Comparison of ENCODE assay signal across 17 cellular contexts in genomic region chr4:101136373-101137370, GRCh38.
DNase-seq lines count a peak whose midpoint lies in the region; ATAC-seq, FAIRE-seq and TF ChIP-seq lines count a peak whose summit lies in the region.
"Had no signal": no experiment of that assay in that cellular context is flagged by ENCODE, and none has a peak within 500 bp of the region (broad histone marks: within the 10 kb centered on the region; RNA-seq: fewer than 3 reads in every experiment).

No MANE protein-coding gene starts in this region.

- H3K27ac Mint-ChIP-seq in naive thymus-derived CD8-positive, alpha-beta T cell = peak overlapping the region in 1 of 10 donors; percentile 9

- TF ChIP-seq EP300 in A549 (IDR thresholded peaks at IDR 0.05) = no peak

- no peak overlapping the region for H3K4me3 ChIP-seq in A549
- H3K4me3 ChIP-seq in bronchial epithelial cell (ENCODE audit: low read depth, low read length) = no peak overlapping the region
- H3K4me3 ChIP-seq in H7 (ENCODE audit: insufficient read depth, low read depth, low read length) = no peak overlapping the region
- H3K4me3 ChIP-seq: heart left ventricle, uterus had no signal

- H3K36me3 ChIP-seq in bronchial epithelial cell (ENCODE audit: control insufficient read depth, insufficient read depth, low read length) (no peaks in the 10 kb centered on the region), H7 (replicated peaks; ENCODE audit: control insufficient read depth, insufficient read depth, low read length) (no peaks in the 10 kb centered on the region)
- H3K36me3 ChIP-seq: BE2C, heart left ventricle, uterus had no signal

- no peak for TF ChIP-seq POLR2A in A549 (IDR thresholded peaks at IDR 0.05; ENCODE audit: low read length)

- H3K4me1 ChIP-seq in A549 = peaks cover 32% of the 10 kb centered on the region
- H3K4me1 ChIP-seq: uterus had no signal

- FAIRE-seq in A549 (lab: Jason Lieb, UNC) = no peak
- FAIRE-seq in bronchial epithelial cell (lab: Jason Lieb, UNC) = no peak
- FAIRE-seq: H1 had no signal

- no peaks in the 10 kb centered on the region for H3K27me3 Mint-ChIP-seq in naive thymus-derived CD8-positive, alpha-beta T cell
- H3K27me3 Mint-ChIP-seq: naive thymus-derived CD4-positive, alpha-beta T cell had no signal

- TF ChIP-seq RAD21 in A549 (conservative IDR thresholded peaks at IDR 0.05 in 1 of 2, IDR thresholded peaks at IDR 0.05 in 1 of 2) = no peak

- peak in 1 of 2 experiments; percentile 57; a peak in 2 of 6 replicates for ATAC-seq in A549
- no peak for ATAC-seq in naive thymus-derived CD8-positive, alpha-beta T cell
- ATAC-seq: heart left ventricle; left cardiac atrium; naive thymus-derived CD4-positive, alpha-beta T cell had no signal

- H3K9me3 Mint-ChIP-seq in naive thymus-derived CD8-positive, alpha-beta T cell = peaks cover 0 to 18% (median 5%) of the 10 kb centered on the region in 9 donors

- no peak overlapping the region for H3K27ac ChIP-seq in A549
- H3K27ac ChIP-seq: epithelial cell of prostate, heart left ventricle, uterus had no signal

- H3K27me3 ChIP-seq in bronchial epithelial cell (ENCODE audit: control insufficient read depth, insufficient read depth, low read length) = no peaks in the 10 kb centered on the region
- no peaks in the 10 kb centered on the region for H3K27me3 ChIP-seq in H7 (ENCODE audit: control insufficient read depth, insufficient read depth, low read length)
- H3K27me3 ChIP-seq: BE2C, heart left ventricle, uterus had no signal

- CTCF ChIA-PET in A549 (lab: Yijun Ruan, JAX) = no interaction called here

- peak overlapping the region in 2 of 10 donors; percentile 1 to 5 for H3K4me3 Mint-ChIP-seq in naive thymus-derived CD8-positive, alpha-beta T cell

- peaks cover 9 to 74% (median 28%) of the 10 kb centered on the region in 4 donors for H3K4me1 Mint-ChIP-seq in naive thymus-derived CD8-positive, alpha-beta T cell

- no peak for TF ChIP-seq CTCF in A549 (IDR thresholded peaks at IDR 0.05)
- TF ChIP-seq CTCF in bronchial epithelial cell (IDR thresholded peaks at IDR 0.05; ENCODE audit: insufficient read depth, low read length, severe bottlenecking) = no peak

- POLR2A ChIA-PET in A549 (lab: Yijun Ruan, JAX) = no interaction called here
- POLR2A ChIA-PET in naive thymus-derived CD8-positive, alpha-beta T cell (lab: Charles Lee) = no interaction called here

- H3K9me3 ChIP-seq in A549 = no peaks in the 10 kb centered on the region
- H3K9me3 ChIP-seq: BE2C, uterus had no signal

- DNase-seq in A549 (ENCODE audit: low read depth in 1 of 2, low spot score in 1 of 2) (peak in 1 of 2 experiments; percentile 17), DMS153 treated with DMSO at 0.1 percent for 48 hours (lab: John Stamatoyannopoulos, UW; ENCODE audit: unreplicated experiment) (peak; percentile 87), NCI-H2029 treated with DMSO at 0.1 percent for 48 hours (lab: John Stamatoyannopoulos, UW) (peak; percentile 92), bronchial epithelial cell (ENCODE audit: low read depth) (peak; percentile 26), H7 (no peak), HCEC 1CT (no peak), cerebellum (ENCODE audit: low spot score) (no peak)
- no peak for DNase-seq in naive thymus-derived CD8-positive, alpha-beta T cell
- DNase-seq: BE2C; left cardiac atrium; naive thymus-derived CD4-positive, alpha-beta T cell; SK-N-SH; stimulated activated CD4-positive, alpha-beta T cell treated with anti-CD3 and anti-CD28 coated beads, Interleukin-1b, Interleukin-23, amount 100 ng/mL, for 48 hours; uterus had no signal

- peak overlapping the region; percentile 37 for H3K4me2 ChIP-seq in A549
- H3K4me2 ChIP-seq: SK-N-SH had no signal

- peaks cover 0 to 15% (median 7%) of the 10 kb centered on the region in 3 donors for H3K36me3 Mint-ChIP-seq in naive thymus-derived CD8-positive, alpha-beta T cell

- 35% methylated on average over 8 of the region's 8 CpGs for WGBS in A549 (ENCODE audit: missing lambda C conversion rate)

TF ChIP-seq in A549, 52 proteins besides CTCF, POLR2A, EP300 and RAD21:
- TF ChIP-seq MAX (IDR thresholded peaks at IDR 0.05) (no peak), BCL3 (IDR thresholded peaks at IDR 0.05) (no peak), EHF (CRISPR knock-in tag; IDR thresholded peaks at IDR 0.05) (no peak), GATA3 (IDR thresholded peaks at IDR 0.05; ENCODE audit: borderline replicate concordance) (no peak), RARB (CRISPR knock-in tag; IDR thresholded peaks at IDR 0.05) (no peak), FOSB (CRISPR knock-in tag; IDR thresholded peaks at IDR 0.05) (no peak), NFE2L2 (conservative IDR thresholded peaks at IDR 0.05; ENCODE audit: low read length) (no peak), MAFK (IDR thresholded peaks at IDR 0.05; ENCODE audit: partially characterized antibody) (no peak), HES2 (IDR thresholded peaks at IDR 0.05) (no peak), ZNF302 (CRISPR knock-in tag; IDR thresholded peaks at IDR 0.05) (no peak), ZFP36 (IDR thresholded peaks at IDR 0.05; ENCODE audit: borderline replicate concordance, partially characterized antibody) (no peak), ZSCAN20 (CRISPR knock-in tag; IDR thresholded peaks at IDR 0.05) (no peak), KDM1A (IDR thresholded peaks at IDR 0.05; ENCODE audit: low read depth) (no peak), ATOH8 (CRISPR knock-in tag; IDR thresholded peaks at IDR 0.05; ENCODE audit: low read depth) (no peak), KDM5A (IDR thresholded peaks at IDR 0.05) (no peak), ESRRA (IDR thresholded peaks at IDR 0.05; ENCODE audit: borderline replicate concordance, low read length) (no peak), CEBPB (IDR thresholded peaks at IDR 0.05) (no peak), USF2 (IDR thresholded peaks at IDR 0.05) (no peak), TP53 (CRISPR knock-in tag; IDR thresholded peaks at IDR 0.05) (no peak), JUN (IDR thresholded peaks at IDR 0.05) (no peak)

Comparison
In these comparisons a context has a peak if more than half of its experiments do, and no peak if none do; other contexts are left out.
1. DNase-seq: peak in DMS153 treated with DMSO at 0.1 percent for 48 hours (single experiment), NCI-H2029 treated with DMSO at 0.1 percent for 48 hours (single experiment) and bronchial epithelial cell (single experiment); none in naive thymus-derived CD8-positive, alpha-beta T cell (0 of 10), H7 (single experiment), HCEC 1CT (single experiment) and cerebellum (single experiment).